In the genomic region with DNA sequence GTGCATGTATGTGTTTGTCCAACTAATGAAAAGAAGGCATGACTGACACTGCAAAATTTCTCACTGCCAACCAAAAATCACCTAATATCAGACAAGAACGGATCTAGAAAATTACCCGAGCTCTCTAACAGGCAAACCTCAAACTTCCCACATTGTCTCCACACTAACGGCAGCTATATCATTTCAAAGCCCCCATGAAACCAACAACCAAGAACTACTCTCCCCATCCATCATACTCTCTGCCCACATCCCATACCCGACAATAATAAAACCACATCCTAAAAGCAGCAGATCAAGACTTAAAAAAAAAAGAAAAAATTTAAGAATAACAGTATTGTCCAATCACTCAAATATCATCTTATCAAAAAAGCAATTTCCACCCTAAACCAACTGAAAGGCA, we compare ENCODE assay signal across 22 cellular contexts.
A peak's percentile ranks its signal among the peaks of the same experiment; 100 is the strongest.
DNase-seq lines count a peak whose midpoint lies in the region; ATAC-seq and TF ChIP-seq lines count a peak whose summit lies in the region.
"Had no signal": no experiment of that assay in that cellular context is flagged by ENCODE, and none has a peak within 500 bp of the region (broad histone marks: within the 10 kb centered on the region; RNA-seq: fewer than 3 reads in every experiment).

No MANE protein-coding gene starts in this region.

- TF ChIP-seq CTCF in Loucy (conservative IDR thresholded peaks at IDR 0.05; ENCODE audit: low read length) = no peak

- H3K36me3 Mint-ChIP-seq in activated CD8-positive, alpha-beta memory T cell treated with anti-CD3 and anti-CD28 coated beads, Interleukin-2, amount 10 ng/mL, durations not matched to agents 7 days and 5 days = peaks cover 6% of the 10 kb centered on the region
- H3K36me3 Mint-ChIP-seq in central memory CD8-positive, alpha-beta T cell (ENCODE audit: insufficient read depth) = peaks cover 4% of the 10 kb centered on the region

- H3K27ac Mint-ChIP-seq in activated CD8-positive, alpha-beta memory T cell treated with anti-CD3 and anti-CD28 coated beads, Interleukin-2, amount 10 ng/mL, durations not matched to agents 7 days and 5 days = no peak overlapping the region
- H3K27ac Mint-ChIP-seq in central memory CD8-positive, alpha-beta T cell (ENCODE audit: low read depth) = peak overlapping the region; percentile 65
- H3K27ac Mint-ChIP-seq: CD8-positive, alpha-beta memory T cell had no signal

- H3K9me3 ChIP-seq in Loucy (ENCODE audit: insufficient read depth, low read depth, low read length) = no peaks in the 10 kb centered on the region

- peak overlapping the region; percentile 62 for H3K4me3 ChIP-seq in Loucy (ENCODE audit: low read length, poor library complexity, severe bottlenecking)
- H3K4me3 ChIP-seq: K562, SK-N-MC had no signal

- H3F3A ChIP-seq in Loucy (ENCODE audit: low read depth) = peaks cover 6% of the 10 kb centered on the region; the same call in 1 of the 2 replicates

- peak; percentile 27 for ATAC-seq in activated CD8-positive, alpha-beta memory T cell treated with anti-CD3 and anti-CD28 coated beads, Interleukin-2, amount 10 ng/mL, durations not matched to agents 7 days and 5 days
- ATAC-seq in central memory CD8-positive, alpha-beta T cell (replicated peaks; ENCODE audit: extremely low read depth, poor library complexity, severe bottlenecking) = peak; percentile 43
- no peak for ATAC-seq in HG03354 (IDR thresholded peaks at IDR 0.05; ENCODE audit: poor library complexity, severe bottlenecking, unreplicated experiment)
- ATAC-seq: K562, Right ventricle myocardium inferior had no signal

- H3K9ac ChIP-seq in Loucy (ENCODE audit: low read depth, low read length, poor library complexity, severe bottlenecking) = peak overlapping the region; percentile 67

- peak overlapping the region; percentile 81 for H3K4me2 ChIP-seq in Loucy (ENCODE audit: low read depth, low read length, poor library complexity, severe bottlenecking)

- no peaks in the 10 kb centered on the region for H3K9me3 Mint-ChIP-seq in activated CD8-positive, alpha-beta memory T cell treated with anti-CD3 and anti-CD28 coated beads, Interleukin-2, amount 10 ng/mL, durations not matched to agents 7 days and 5 days (ENCODE audit: low read depth)
- H3K9me3 Mint-ChIP-seq in central memory CD8-positive, alpha-beta T cell = no peaks in the 10 kb centered on the region
- H3K9me3 Mint-ChIP-seq: CD8-positive, alpha-beta memory T cell had no signal

- no peak overlapping the region for H3K4me3 Mint-ChIP-seq in activated CD8-positive, alpha-beta memory T cell treated with anti-CD3 and anti-CD28 coated beads, Interleukin-2, amount 10 ng/mL, durations not matched to agents 7 days and 5 days
- no peak overlapping the region for H3K4me3 Mint-ChIP-seq in central memory CD8-positive, alpha-beta T cell

- no peaks in the 10 kb centered on the region for H3K27me3 ChIP-seq in Loucy (ENCODE audit: insufficient read depth, low read length, poor library complexity, severe bottlenecking)

- CTCF ChIA-PET in activated CD8-positive, alpha-beta memory T cell treated with anti-CD3 and anti-CD28 coated beads, Interleukin-2, amount 10 ng/mL, durations not matched to agents 7 days and 5 days (lab: Charles Lee) = interaction anchor here (0.7 kb wide), 1 partner anchor 282 kb away, joined by 3 read pairs; no protein-coding TSS in a partner anchor

- no peaks in the 10 kb centered on the region for H3K36me3 ChIP-seq in Loucy (ENCODE audit: insufficient read depth, low read length)

- no peaks in the 10 kb centered on the region for H3K27me3 Mint-ChIP-seq in activated CD8-positive, alpha-beta memory T cell treated with anti-CD3 and anti-CD28 coated beads, Interleukin-2, amount 10 ng/mL, durations not matched to agents 7 days and 5 days
- no peaks in the 10 kb centered on the region for H3K27me3 Mint-ChIP-seq in central memory CD8-positive, alpha-beta T cell
- H3K27me3 Mint-ChIP-seq: CD8-positive, alpha-beta memory T cell had no signal

- H2AFZ ChIP-seq in Loucy (ENCODE audit: low read length) = no peak overlapping the region

- no peak for DNase-seq in activated CD8-positive, alpha-beta memory T cell treated with anti-CD3 and anti-CD28 coated beads, Interleukin-2, amount 10 ng/mL, durations not matched to agents 7 days and 5 days
- DNase-seq in activated CD8-positive, alpha-beta memory T cell treated with anti-CD3 and anti-CD28 coated beads, Interleukin-2, amount 50 U/mL, for 48 hours = no peak
- DNase-seq in central memory CD8-positive, alpha-beta T cell (ENCODE audit: low spot score in 2 of 2) = no peak
- DNase-seq in COR-L47 (lab: John Stamatoyannopoulos, UW) = no peak
- no peak for DNase-seq in NCI-H1694 treated with DMSO at 0.1 percent for 48 hours (lab: John Stamatoyannopoulos, UW)
- DNase-seq: 8988T, DMS53, EL, NCI-H1105, NCI-H146, NCI-H2081, NCI-H2171, NCI-H446, NCI-H526, OCI-M1, SW 1271 had no signal

- H3K9me2 ChIP-seq in Loucy (replicated peaks; ENCODE audit: low read depth, low read length) = no peaks in the 10 kb centered on the region

- H4K20me1 ChIP-seq in Loucy (ENCODE audit: insufficient read depth, low read length, poor library complexity, severe bottlenecking) = no peaks in the 10 kb centered on the region

- peaks cover 10% of the 10 kb centered on the region for H3K4me1 Mint-ChIP-seq in activated CD8-positive, alpha-beta memory T cell treated with anti-CD3 and anti-CD28 coated beads, Interleukin-2, amount 10 ng/mL, durations not matched to agents 7 days and 5 days
- H3K4me1 Mint-ChIP-seq in central memory CD8-positive, alpha-beta T cell = peaks cover 10% of the 10 kb centered on the region

- peaks cover 69% of the 10 kb centered on the region for H3K4me1 ChIP-seq in Loucy (ENCODE audit: insufficient read depth, low read length, poor library complexity, severe bottlenecking)

- no peaks in the 10 kb centered on the region for H3K79me2 ChIP-seq in Loucy (ENCODE audit: insufficient read depth, low read length)
